In the genomic region with DNA sequence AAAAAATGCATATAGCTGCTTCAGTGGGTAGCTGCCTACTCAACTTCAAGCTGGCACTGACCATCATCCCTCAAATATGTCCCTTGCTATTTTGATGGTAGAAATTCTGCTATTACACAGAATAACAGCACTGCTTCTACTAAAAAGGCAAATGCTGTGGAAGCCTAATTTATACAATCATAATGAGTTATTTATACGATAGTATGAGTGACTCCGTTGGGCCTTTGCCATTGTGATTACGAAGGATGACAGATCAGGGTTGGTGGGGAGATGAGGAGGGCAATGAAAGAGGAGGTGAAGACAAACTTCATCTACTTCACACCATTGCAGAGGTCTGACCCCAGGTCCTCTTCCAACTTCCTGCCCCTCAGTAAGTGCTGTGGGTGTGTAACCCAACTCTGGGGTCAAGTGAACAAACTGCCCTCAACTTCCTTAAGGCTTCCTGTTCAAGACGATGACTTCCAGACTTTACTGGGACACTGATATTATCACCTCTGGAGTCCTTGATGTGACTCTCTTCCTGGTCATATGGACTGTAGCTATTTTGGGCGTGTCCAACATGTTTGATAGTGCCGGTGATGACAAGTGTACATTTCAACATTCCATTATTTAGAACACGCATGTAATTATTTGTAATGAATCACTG, we compare ENCODE assay signal across 8 cellular contexts.
A peak's percentile ranks its signal among the peaks of the same experiment; 100 is the strongest.
DNase-seq lines count a peak whose midpoint lies in the region; ATAC-seq and TF ChIP-seq lines count a peak whose summit lies in the region.
"Had no signal": no experiment of that assay in that cellular context is flagged by ENCODE, and none has a peak within 500 bp of the region (broad histone marks: within the 10 kb centered on the region; RNA-seq: fewer than 3 reads in every experiment).

No MANE protein-coding gene starts in this region.

- H3K36me3 ChIP-seq in KOPT-K1 (ENCODE audit: insufficient read depth, low read length): no peaks in the 10 kb centered on the region
- no peaks in the 10 kb centered on the region for H3K36me3 ChIP-seq in osteoblast (ENCODE audit: insufficient read depth, low read length)

- ATAC-seq in GM18517 (IDR thresholded peaks at IDR 0.05; ENCODE audit: unreplicated experiment) (peak; percentile 8), HG03135 (IDR thresholded peaks at IDR 0.05; ENCODE audit: unreplicated experiment) (no peak)

- DNase-seq in dermis blood vessel endothelial cell (peak; percentile 61), osteoblast (ENCODE audit: insufficient read length, low spot score, missing footprints) (no peak), activated gamma-delta T cell (lab: John Stamatoyannopoulos, UW) (no peak), COLO829 (ENCODE audit: low spot score) (no peak)

- H3K9me3 ChIP-seq in KOPT-K1 (ENCODE audit: insufficient read depth, low read length, poor library complexity, severe bottlenecking) (no peaks in the 10 kb centered on the region), osteoblast (ENCODE audit: low read depth, low read length) (no peaks in the 10 kb centered on the region)

- H3K27ac ChIP-seq in KOPT-K1 (ENCODE audit: low read depth, low read length, poor library complexity, severe bottlenecking): peak overlapping the region; percentile 54
- H3K27ac ChIP-seq in osteoblast (ENCODE audit: low read depth, low read length): peak overlapping the region; percentile 71
- H3K27ac ChIP-seq: HL-60 had no signal

- H3K79me2 ChIP-seq in osteoblast (ENCODE audit: insufficient read depth, low read length): no peaks in the 10 kb centered on the region

- no peak for TF ChIP-seq CTCF in osteoblast (IDR thresholded peaks at IDR 0.05; ENCODE audit: extremely low read depth, low read depth, low read length)

- H3K4me2 ChIP-seq in osteoblast (ENCODE audit: insufficient read depth, low read length): no peak overlapping the region

- no peaks in the 10 kb centered on the region for H4K20me1 ChIP-seq in osteoblast (ENCODE audit: insufficient read depth, low read length)

- no peak overlapping the region for H3K4me3 ChIP-seq in osteoblast (ENCODE audit: insufficient read depth, low read length)

- H3K4me1 ChIP-seq in osteoblast (ENCODE audit: insufficient read depth, low read length): peaks cover 43% of the 10 kb centered on the region

- H3K27me3 ChIP-seq in osteoblast (ENCODE audit: insufficient read depth, low read length): no peaks in the 10 kb centered on the region

- H2AFZ ChIP-seq in osteoblast (ENCODE audit: low read length): peak overlapping the region; percentile 22
